10 cellular contexts compared by ENCODE assay signal in the genomic region with DNA sequence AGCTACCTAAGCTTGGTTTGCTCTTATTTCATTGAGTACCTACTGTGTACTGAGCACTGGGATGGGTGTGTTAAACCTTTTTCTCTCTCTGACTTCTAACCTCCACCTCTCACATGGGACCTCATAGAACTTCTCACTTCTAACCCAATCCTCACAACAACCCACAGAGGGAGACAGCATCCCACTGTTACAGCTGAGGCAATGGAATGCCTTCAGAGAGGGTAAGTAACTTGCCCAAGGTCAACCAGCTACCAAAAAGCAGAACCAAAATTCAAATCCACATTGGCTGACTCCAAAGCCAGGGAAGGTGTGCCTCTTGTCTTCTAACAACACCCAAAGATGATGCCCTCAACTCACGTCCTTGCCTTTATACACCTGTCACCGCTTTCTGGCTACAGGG. TPM values are rescaled to one million over a fixed set of nuclear protein-coding genes. Genes with fewer than 3 reads are reported as not detected.
DNase-seq lines count a peak whose midpoint lies in the region; ATAC-seq and TF ChIP-seq lines count a peak whose summit lies in the region.
"Had no signal": no experiment of that assay in that cellular context is flagged by ENCODE, and none has a peak within 500 bp of the region (broad histone marks: within the 10 kb centered on the region; RNA-seq: fewer than 3 reads in every experiment).

No MANE protein-coding gene starts in this region.

- no peaks in the 10 kb centered on the region for H3K9me2 ChIP-seq in GM23338 (ENCODE audit: insufficient read depth)

- ATAC-seq in GM23338 (no peak; the same call in 2 of the 3 replicates), WTC11 (peak; percentile 19; the same call in 1 of the 2 replicates), lower lobe of right lung (no peak), HG03432 (IDR thresholded peaks at IDR 0.05; ENCODE audit: unreplicated experiment) (no peak), GM21367 (IDR thresholded peaks at IDR 0.05; ENCODE audit: unreplicated experiment) (no peak)

- H3K4me1 ChIP-seq in CD8-positive, alpha-beta memory T cell (ENCODE audit: insufficient read depth, low read length): peaks cover 68% of the 10 kb centered on the region
- peaks cover 26% of the 10 kb centered on the region for H3K4me1 ChIP-seq in GM23338 (ENCODE audit: insufficient read depth)
- peaks cover 67% of the 10 kb centered on the region for H3K4me1 ChIP-seq in lower lobe of right lung

- H3K36me3 ChIP-seq in CD8-positive, alpha-beta memory T cell (ENCODE audit: insufficient read depth, low read length): no peaks in the 10 kb centered on the region
- H3K36me3 ChIP-seq in GM23338 (ENCODE audit: insufficient read depth) (no peaks in the 10 kb centered on the region), lower lobe of right lung (no peaks in the 10 kb centered on the region)

- intact Hi-C loops in lower lobe of right lung (cut with DNase I): no loop called here

- TF ChIP-seq CTCF in GM23338 (conservative IDR thresholded peaks at IDR 0.05; ENCODE audit: low read depth in 2 of 2) (peak; percentile 39 to 53), WTC11 (IDR thresholded peaks at IDR 0.05) (no peak), lower lobe of right lung (IDR thresholded peaks at IDR 0.05) (no peak)

- peaks cover 76 to 92% (median 88%) of the 10 kb centered on the region in 3 donors for H3K4me1 Mint-ChIP-seq in CD8-positive, alpha-beta memory T cell
- peaks cover 23% of the 10 kb centered on the region for H3K4me1 Mint-ChIP-seq in GM23338
- H3K4me1 Mint-ChIP-seq in WTC11: peaks cover 27% of the 10 kb centered on the region

- no peaks in the 10 kb centered on the region for H3K9me3 ChIP-seq in CD8-positive, alpha-beta memory T cell (ENCODE audit: low read length)
- H3K9me3 ChIP-seq in lower lobe of right lung: no peaks in the 10 kb centered on the region

- H3K4me3 Mint-ChIP-seq in CD8-positive, alpha-beta memory T cell: peak overlapping the region in 2 of 7 donors; percentile 32 to 51
- H3K4me3 Mint-ChIP-seq in GM23338 (no peak overlapping the region), WTC11 (no peak overlapping the region)
- H3K4me3 Mint-ChIP-seq: brain had no signal

- no peaks in the 10 kb centered on the region for H3K27me3 ChIP-seq in CD8-positive, alpha-beta memory T cell (ENCODE audit: insufficient read depth, low read length, poor library complexity, severe bottlenecking)
- H3K27me3 ChIP-seq in GM23338 (ENCODE audit: insufficient read depth): no peaks in the 10 kb centered on the region
- H3K27me3 ChIP-seq in lower lobe of right lung (ENCODE audit: low read depth): no peaks in the 10 kb centered on the region

- no peak for DNase-seq in CD8-positive, alpha-beta memory T cell
- peak; percentile 24 for DNase-seq in GM23338 (ENCODE audit: low spot score)
- no peak for DNase-seq in WTC11 (ENCODE audit: low spot score)
- DNase-seq in lower lobe of right lung: no peak
- no peak for DNase-seq in COLO668 (lab: John Stamatoyannopoulos, UW; ENCODE audit: unreplicated experiment)
- no peak for DNase-seq in HuH-7 (ENCODE audit: low spot score)
- DNase-seq: SHP77 treated with DMSO at 0.1 percent for 48 hours had no signal

- H3K36me3 Mint-ChIP-seq in CD8-positive, alpha-beta memory T cell: peaks cover 0 to 5% (median 0%) of the 10 kb centered on the region in 3 donors
- H3K36me3 Mint-ChIP-seq in GM23338 (ENCODE audit: low read depth) (peaks cover 8% of the 10 kb centered on the region; the same call in 2 of the 3 replicates), WTC11 (no peaks in the 10 kb centered on the region)
- H3K36me3 Mint-ChIP-seq: brain had no signal

- CTCF ChIA-PET in CD8-positive, alpha-beta memory T cell (lab: Charles Lee): interaction anchor here (1.3 to 3.3 kb wide), 2 partner anchors 16 to 57 kb away, joined by 3 to 17 read pairs; a partner anchor contains a TSS
- CTCF ChIA-PET in WTC11 (lab: Charles Lee): interaction anchor here (0.8 to 1.1 kb wide), 3 partner anchors 15 to 130 kb away, joined by 3 to 5 read pairs (median 4); a partner anchor contains a TSS

- peaks cover 7% of the 10 kb centered on the region; the same call in 1 of the 2 replicates for H4K20me1 ChIP-seq in GM23338 (replicated peaks; ENCODE audit: insufficient read depth)

- peaks cover 4% of the 10 kb centered on the region; the same call in 1 of the 2 replicates for H3F3A ChIP-seq in GM23338 (replicated peaks; ENCODE audit: low read depth)

- H3K27ac ChIP-seq in CD8-positive, alpha-beta memory T cell (ENCODE audit: low read depth, low read length): no peak overlapping the region
- H3K27ac ChIP-seq in GM23338 (ENCODE audit: low read depth): no peak overlapping the region
- peak overlapping the region; percentile 39 for H3K27ac ChIP-seq in lower lobe of right lung

- peak overlapping the region; percentile 33 to 98 (median 91) for H3K27ac Mint-ChIP-seq in CD8-positive, alpha-beta memory T cell
- H3K27ac Mint-ChIP-seq in GM23338: no peak overlapping the region
- no peak overlapping the region for H3K27ac Mint-ChIP-seq in WTC11

- H3K27me3 Mint-ChIP-seq in CD8-positive, alpha-beta memory T cell: no peaks in the 10 kb centered on the region
- peaks cover 5% of the 10 kb centered on the region for H3K27me3 Mint-ChIP-seq in GM23338 (ENCODE audit: insufficient read depth, low read depth, poor library complexity)
- no peaks in the 10 kb centered on the region; the same call in 1 of the 2 replicates for H3K27me3 Mint-ChIP-seq in WTC11 (ENCODE audit: low read depth)

- no peak overlapping the region for H3K4me3 ChIP-seq in CD8-positive, alpha-beta memory T cell (ENCODE audit: low read length)
- H3K4me3 ChIP-seq in GM23338: no peak overlapping the region
- no peak overlapping the region for H3K4me3 ChIP-seq in lower lobe of right lung

- no peak overlapping the region for H2AFZ ChIP-seq in GM23338

- POLR2A ChIA-PET in CD8-positive, alpha-beta memory T cell (lab: Charles Lee): no interaction called here
- POLR2A ChIA-PET in WTC11 (lab: Charles Lee): no interaction called here

- no peaks in the 10 kb centered on the region for H3K9me3 Mint-ChIP-seq in CD8-positive, alpha-beta memory T cell
- H3K9me3 Mint-ChIP-seq in GM23338: no peaks in the 10 kb centered on the region
- H3K9me3 Mint-ChIP-seq in WTC11: no peaks in the 10 kb centered on the region
- H3K9me3 Mint-ChIP-seq: brain had no signal

- no peak overlapping the region for H3K4me2 ChIP-seq in GM23338

- H3K79me2 ChIP-seq in GM23338 (replicated peaks; ENCODE audit: insufficient read depth): peaks cover 90% of the 10 kb centered on the region

TF ChIP-seq in WTC11, 78 proteins besides CTCF, POLR2A, EP300 and RAD21 (continues in another document):
- TF ChIP-seq MXD4 (CRISPR knock-in tag; IDR thresholded peaks at IDR 0.05; ENCODE audit: borderline replicate concordance) (no peak), SP1 (CRISPR knock-in tag; conservative IDR thresholded peaks at IDR 0.05) (no peak), HMGA2 (CRISPR knock-in tag; IDR thresholded peaks at IDR 0.05) (no peak), NR1H2 (CRISPR knock-in tag; IDR thresholded peaks at IDR 0.05) (no peak)
- TF ChIP-seq, protein P1, sequence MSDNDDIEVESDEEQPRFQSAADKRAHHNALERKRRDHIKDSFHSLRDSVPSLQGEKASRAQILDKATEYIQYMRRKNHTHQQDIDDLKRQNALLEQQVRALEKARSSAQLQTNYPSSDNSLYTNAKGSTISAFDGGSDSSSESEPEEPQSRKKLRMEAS (CRISPR knock-in tag; IDR thresholded peaks at IDR 0.05): no peak
- TF ChIP-seq, protein P2, sequence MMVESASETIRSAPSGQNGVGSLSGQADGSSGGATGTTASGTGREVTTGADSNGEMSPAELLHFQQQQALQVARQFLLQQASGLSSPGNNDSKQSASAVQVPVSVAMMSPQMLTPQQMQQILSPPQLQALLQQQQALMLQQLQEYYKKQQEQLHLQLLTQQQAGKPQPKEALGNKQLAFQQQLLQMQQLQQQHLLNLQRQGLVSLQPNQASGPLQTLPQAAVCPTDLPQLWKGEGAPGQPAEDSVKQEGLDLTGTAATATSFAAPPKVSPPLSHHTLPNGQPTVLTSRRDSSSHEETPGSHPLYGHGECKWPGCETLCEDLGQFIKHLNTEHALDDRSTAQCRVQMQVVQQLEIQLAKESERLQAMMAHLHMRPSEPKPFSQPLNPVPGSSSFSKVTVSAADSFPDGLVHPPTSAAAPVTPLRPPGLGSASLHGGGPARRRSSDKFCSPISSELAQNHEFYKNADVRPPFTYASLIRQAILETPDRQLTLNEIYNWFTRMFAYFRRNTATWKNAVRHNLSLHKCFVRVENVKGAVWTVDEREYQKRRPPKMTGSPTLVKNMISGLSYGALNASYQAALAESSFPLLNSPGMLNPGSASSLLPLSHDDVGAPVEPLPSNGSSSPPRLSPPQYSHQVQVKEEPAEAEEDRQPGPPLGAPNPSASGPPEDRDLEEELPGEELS (CRISPR knock-in tag; IDR thresholded peaks at IDR 0.05): no peak

RNA-seq across cellular contexts. Expression of a gene that starts 5.4 kb away (rescaled TPM):
- total RNA-seq in CD8-positive, alpha-beta memory T cell: 10 to 100 TPM; 36.4 to 46.2 TPM
- 63.7 TPM for polyA plus RNA-seq in CD8-positive, alpha-beta memory T cell
- 61.7 and 65.8 TPM in 2 replicates for total RNA-seq in GM23338 (2014; rRNA removed; shearing (Covaris generic))
- 17.1 and 19.3 TPM in 2 replicates for polyA plus RNA-seq in GM23338 (2016; fragmentation: Nextera tagmentation; extraction: Ambion mirVana)
- total RNA-seq in WTC11 (2021): 31.5 to 36.3 TPM (median 35.1 TPM) in 3 replicates
- 70.5 TPM for total RNA-seq in lower lobe of right lung

RNA-seq across cellular contexts. Expression of a gene that starts 56.6 kb away (rescaled TPM):
- total RNA-seq in CD8-positive, alpha-beta memory T cell: 10 to 100 TPM; 25.1 to 28.5 TPM
- polyA plus RNA-seq in CD8-positive, alpha-beta memory T cell: 47.3 TPM
- total RNA-seq in GM23338 (2014; rRNA removed; shearing (Covaris generic)): 56.6 and 71.6 TPM in 2 replicates
- polyA plus RNA-seq in GM23338 (2016; fragmentation: Nextera tagmentation; extraction: Ambion mirVana): 68.3 and 82.9 TPM in 2 replicates
- total RNA-seq in WTC11 (2021) (39.4 to 48.5 TPM (median 45.3 TPM) in 3 replicates), lower lobe of right lung (25.7 TPM)

Comparison
In these comparisons a context has a peak if more than half of its experiments do, and no peak if none do; other contexts are left out.
1. H3K27ac Mint-ChIP-seq: peak in CD8-positive, alpha-beta memory T cell (8 of 8); none in GM23338 (single experiment) and WTC11 (single experiment).
2. CTCF ChIP-seq: peak in GM23338 (2 of 2); none in WTC11 (single experiment) and lower lobe of right lung (single experiment).